ENCODE assay signal across 21 cellular contexts in genomic region chr2:54496920-54497319, GRCh38.
"Had no signal": no experiment of that assay in that cellular context is flagged by ENCODE, and none has a peak within 500 bp of the region (broad histone marks: within the 10 kb centered on the region; RNA-seq: fewer than 3 reads in every experiment).

No MANE protein-coding gene starts in this region.

- ATAC-seq: activated T-cell treated with anti-CD3 and anti-CD28 coated beads, Interleukin-2, amount 50 U/mL, for 72 hours; natural killer cell treated with Interleukin-12 subunit alpha and Interleukin-12 subunit beta and Interleukin-15 and Interleukin-18, amount 100 ng/mL, for 72 hours; stimulated activated naive CD8-positive, alpha-beta T cell treated with anti-CD3 and anti-CD28 coated beads, Interleukin-15, Interleukin-2, amounts not matched to agents 100 U/mL and 50 U/mL, for 24 hours had no signal

- H3K9me3 ChIP-seq: breast epithelium, esophagus squamous epithelium, neutrophil, ovary, prostate gland, right atrium auricular region, thyroid gland had no signal

- H3K27me3 ChIP-seq: breast epithelium, esophagus squamous epithelium, neutrophil, ovary, right atrium auricular region, thyroid gland had no signal

- DNase-seq: activated CD4-positive, alpha-beta T cell treated with anti-CD3 and anti-CD28 coated beads for 4 hours; activated CD4-positive, alpha-beta T cell treated with anti-CD3 and anti-CD28 coated beads, Interleukin-2, amount 50 U/mL, for 48 hours; activated CD4-positive, CD25-positive, alpha-beta regulatory T cell; activated effector memory CD4-positive, alpha-beta T cell treated with Interleukin-2 at 50 U/mL for 16 hours; activated naive CD4-positive, alpha-beta T cell treated with anti-CD3 and anti-CD28 coated beads for 36 hours; activated naive CD8-positive, alpha-beta T cell treated with anti-CD3 and anti-CD28 coated beads, Interleukin-2, amount 10 ng/mL, durations not matched to agents 7 days and 5 days; activated T-cell treated with anti-CD3 and anti-CD28 coated beads, Interleukin-2, amount 50 U/mL, for 72 hours; amniotic stem cell; effector memory CD4-positive, alpha-beta T cell; esophagus squamous epithelium; ovary; stimulated activated CD4-positive, alpha-beta T cell treated with anti-CD3 and anti-CD28 coated beads, Interleukin-4, amount 100 ng/mL, for 24 hours; stimulated activated naive CD8-positive, alpha-beta T cell treated with anti-CD3 and anti-CD28 coated beads, Interleukin-15, Interleukin-2, amounts not matched to agents 100 U/mL and 50 U/mL, for 24 hours; substantia nigra; T-helper 9 cell; thyroid gland had no signal

- H3K36me3 ChIP-seq: breast epithelium, esophagus squamous epithelium, neutrophil, ovary, prostate gland, right atrium auricular region, thyroid gland had no signal

- H3K27ac ChIP-seq: breast epithelium, neutrophil, ovary, prostate gland had no signal

- H3K4me3 ChIP-seq: breast epithelium, esophagus squamous epithelium, ovary, prostate gland, right atrium auricular region, thyroid gland had no signal

- H3K4me1 ChIP-seq: breast epithelium had no signal
